In genomic region chr15:41934843-41935242, GRCh38 we compare ENCODE assay signal across 9 cellular contexts. TPM values are rescaled to one million over a fixed set of nuclear protein-coding genes. Genes with fewer than 3 reads are reported as not detected.
DNase-seq lines count a peak whose midpoint lies in the region; ATAC-seq and TF ChIP-seq lines count a peak whose summit lies in the region.
"Had no signal": no experiment of that assay in that cellular context is flagged by ENCODE, and none has a peak within 500 bp of the region (broad histone marks: within the 10 kb centered on the region; RNA-seq: fewer than 3 reads in every experiment).

No MANE protein-coding gene starts in this region.

- peaks cover 66% of the 10 kb centered on the region for H3K4me1 Mint-ChIP-seq in activated CD4-positive, alpha-beta T cell treated with anti-CD3 and anti-CD28 coated beads for 36 hours
- peaks cover 4% of the 10 kb centered on the region for H3K4me1 Mint-ChIP-seq in glutamatergic neuron (ENCODE audit: low read depth, unreplicated experiment)

- peak; percentile 84 for DNase-seq in activated CD4-positive, alpha-beta T cell treated with anti-CD3 and anti-CD28 coated beads for 36 hours
- peak; percentile 47 for DNase-seq in coronary artery (ENCODE audit: low spot score)
- DNase-seq in foreskin melanocyte: no peak
- no peak for DNase-seq in glutamatergic neuron
- no peak for DNase-seq in NCI-H2227 treated with DMSO at 0.1 percent for 48 hours (lab: John Stamatoyannopoulos, UW)

- H3K4me3 ChIP-seq in coronary artery (no peak overlapping the region), skin epidermis (no peak overlapping the region)

- peak overlapping the region; percentile 100 for H3K27ac Mint-ChIP-seq in activated CD4-positive, alpha-beta T cell treated with anti-CD3 and anti-CD28 coated beads for 36 hours
- H3K27ac Mint-ChIP-seq in glutamatergic neuron (ENCODE audit: unreplicated experiment): no peak overlapping the region

- no peaks in the 10 kb centered on the region for H3K27me3 Mint-ChIP-seq in activated CD4-positive, alpha-beta T cell treated with anti-CD3 and anti-CD28 coated beads for 36 hours
- H3K27me3 Mint-ChIP-seq in glutamatergic neuron (ENCODE audit: unreplicated experiment): peaks cover 2% of the 10 kb centered on the region

- intact Hi-C loops in activated CD4-positive, alpha-beta T cell treated with anti-CD3 and anti-CD28 coated beads for 36 hours (cut with DNase I, micrococcal nuclease): loop anchor here in 1 of 2 experiments (5.0 kb wide), 1 partner anchor 243 kb away; no protein-coding TSS in a partner anchor

- POLR2A ChIA-PET in activated CD4-positive, alpha-beta T cell treated with anti-CD3 and anti-CD28 coated beads for 36 hours (lab: Charles Lee): interaction anchor here (0.5 to 4.6 kb wide), 2 partner anchors 36 to 72 kb away, joined by 6 to 68 read pairs; partner anchors contain the start of gene EHD4

- TF ChIP-seq CTCF in coronary artery (IDR thresholded peaks at IDR 0.05) (no peak), glutamatergic neuron (IDR thresholded peaks at IDR 0.05; ENCODE audit: partially characterized antibody, unreplicated experiment) (no peak)

- H3K4me3 Mint-ChIP-seq in activated CD4-positive, alpha-beta T cell treated with anti-CD3 and anti-CD28 coated beads for 36 hours: peak overlapping the region; percentile 59
- no peak overlapping the region for H3K4me3 Mint-ChIP-seq in glutamatergic neuron (ENCODE audit: unreplicated experiment)

- ATAC-seq in HG03108 (IDR thresholded peaks at IDR 0.05; ENCODE audit: unreplicated experiment): peak; percentile 44
- peak; percentile 65 for ATAC-seq in activated CD4-positive, alpha-beta T cell treated with anti-CD3 and anti-CD28 coated beads for 36 hours
- ATAC-seq in HG03378 (IDR thresholded peaks at IDR 0.05; ENCODE audit: unreplicated experiment): no peak

- CTCF ChIA-PET in activated CD4-positive, alpha-beta T cell treated with anti-CD3 and anti-CD28 coated beads for 36 hours (lab: Charles Lee): interaction anchor here (0.7 to 5.0 kb wide), 4 partner anchors 12 to 38 kb away, joined by 4 to 43 read pairs (median 10); partner anchors contain the start of gene EHD4

- H3K9me3 Mint-ChIP-seq in activated CD4-positive, alpha-beta T cell treated with anti-CD3 and anti-CD28 coated beads for 36 hours (ENCODE audit: low read depth): no peaks in the 10 kb centered on the region
- no peaks in the 10 kb centered on the region for H3K9me3 Mint-ChIP-seq in glutamatergic neuron (ENCODE audit: unreplicated experiment)

- peak overlapping the region in 1 of 2 donors; percentile 50 for H3K27ac ChIP-seq in coronary artery
- peak overlapping the region in 20 of 21 experiments; percentile 36 to 93 (median 80) for H3K27ac ChIP-seq in skin epidermis
- H3K27ac ChIP-seq: neutrophil had no signal

- peaks cover 20% of the 10 kb centered on the region for H3K36me3 Mint-ChIP-seq in activated CD4-positive, alpha-beta T cell treated with anti-CD3 and anti-CD28 coated beads for 36 hours (ENCODE audit: low read depth)
- no peaks in the 10 kb centered on the region for H3K36me3 Mint-ChIP-seq in glutamatergic neuron (ENCODE audit: unreplicated experiment)

RNA-seq across cellular contexts. Expression of gene EHD4, which starts 37.5 kb away (rescaled TPM):
- 10 to 100 TPM; 34.7 to 35.7 TPM for total RNA-seq in activated CD4-positive, alpha-beta T cell treated with anti-CD3 and anti-CD28 coated beads for 36 hours
- total RNA-seq in glutamatergic neuron (ENCODE audit: unreplicated experiment): 4.0 TPM

RNA-seq across cellular contexts. Expression of gene SPTBN5, which starts 41.0 kb away (rescaled TPM):
- total RNA-seq in activated CD4-positive, alpha-beta T cell treated with anti-CD3 and anti-CD28 coated beads for 36 hours: under 1 TPM; 0.46 to 0.51 TPM
- 0.32 TPM for total RNA-seq in glutamatergic neuron (ENCODE audit: unreplicated experiment)

Comparison
In these comparisons a context has a peak if more than half of its experiments do, and no peak if none do; other contexts are left out.
1. DNase-seq: peak in activated CD4-positive, alpha-beta T cell treated with anti-CD3 and anti-CD28 coated beads for 36 hours (single experiment) and coronary artery (single experiment); none in foreskin melanocyte (single experiment), glutamatergic neuron (single experiment) and NCI-H2227 treated with DMSO at 0.1 percent for 48 hours (single experiment).